ENCODE assay signal across 17 cellular contexts in the genomic region with DNA sequence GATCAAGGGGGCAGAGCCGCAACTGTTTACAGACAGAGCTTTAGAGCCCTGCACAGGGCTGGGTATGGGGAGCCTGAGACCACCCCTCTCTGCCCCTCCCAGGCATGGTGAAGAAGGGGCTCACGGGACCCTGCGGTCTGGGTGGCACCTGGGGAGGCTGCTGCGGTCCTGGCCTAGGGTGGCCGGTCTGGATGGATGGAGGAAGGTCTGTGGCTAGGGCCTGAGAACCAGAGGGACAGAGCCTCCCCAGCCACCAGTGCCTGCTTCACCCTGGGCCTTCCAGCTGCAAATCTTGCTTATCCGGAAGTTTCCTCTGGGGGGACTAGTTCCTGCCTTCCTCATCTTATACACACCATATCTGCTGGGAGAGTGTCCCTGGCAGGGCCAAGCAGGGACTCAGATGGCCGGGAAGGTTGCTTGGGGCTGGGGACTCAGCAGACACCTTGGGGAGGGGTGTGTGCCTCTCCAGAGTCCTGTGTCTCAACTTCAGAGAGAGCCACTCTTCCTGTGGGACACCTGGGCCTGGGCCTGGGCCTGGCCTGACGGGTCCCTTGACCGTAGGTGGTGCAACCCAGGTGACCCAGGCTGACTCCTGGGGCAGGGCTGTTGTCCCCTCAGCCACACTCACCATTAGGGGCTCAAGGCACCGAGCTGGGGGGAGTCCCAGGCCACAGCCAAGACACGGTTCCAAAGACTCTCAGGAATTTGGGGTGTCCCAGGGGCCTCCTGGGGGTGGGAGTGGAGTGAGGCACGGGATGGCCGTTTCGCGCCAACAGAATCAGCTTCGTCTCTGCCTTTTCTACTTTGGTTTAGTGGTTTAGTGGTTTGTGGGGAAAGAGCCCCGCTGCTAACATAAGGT. TPM values are rescaled to one million over a fixed set of nuclear protein-coding genes. Genes with fewer than 3 reads are reported as not detected.
"Had no signal": no experiment of that assay in that cellular context is flagged by ENCODE, and none has a peak within 500 bp of the region (broad histone marks: within the 10 kb centered on the region; RNA-seq: fewer than 3 reads in every experiment).

No MANE protein-coding gene starts in this region.

- DNase-seq: activated CD4-positive, CD25-positive, alpha-beta regulatory T cell; activated naive CD8-positive, alpha-beta T cell treated with anti-CD3 and anti-CD28 coated beads, Interleukin-2, amount 10 ng/mL, durations not matched to agents 7 days and 5 days; activated T-cell treated with anti-CD3 and anti-CD28 coated beads, Interleukin-2, amount 50 U/mL, for 24 hours; colonic mucosa; effector CD4-positive, alpha-beta T cell; heart right ventricle; left ventricle myocardium inferior; mesendoderm; stimulated activated CD4-positive, alpha-beta T cell treated with anti-CD3 and anti-CD28 coated beads, Interleukin-2, amount 100 ng/mL, for 48 hours; stimulated activated CD8-positive, alpha-beta memory T cell treated with anti-CD3 and anti-CD28 coated beads, Interleukin-4, amount 100 ng/mL, for 48 hours; T-helper 17 cell had no signal

- H3K9me3 ChIP-seq: colonic mucosa, heart right ventricle, left ventricle myocardium inferior, tibial artery had no signal

- H3K4me3 Mint-ChIP-seq: activated naive CD8-positive, alpha-beta T cell treated with anti-CD3 and anti-CD28 coated beads, Interleukin-2, amount 10 ng/mL, durations not matched to agents 7 days and 5 days; activated T-cell treated with anti-CD3 and anti-CD28 coated beads, Interleukin-2, amount 50 U/mL, for 24 hours; T-helper 17 cell had no signal

- ATAC-seq: heart right ventricle, T-helper 17 cell had no signal

- H3K27ac ChIP-seq: colonic mucosa, heart right ventricle, left ventricle myocardium inferior, tibial artery had no signal

- H3K36me3 ChIP-seq: colonic mucosa, heart right ventricle, left ventricle myocardium inferior, tibial artery had no signal

- H3K27ac Mint-ChIP-seq: activated naive CD8-positive, alpha-beta T cell treated with anti-CD3 and anti-CD28 coated beads, Interleukin-2, amount 10 ng/mL, durations not matched to agents 7 days and 5 days; activated T-cell treated with anti-CD3 and anti-CD28 coated beads, Interleukin-2, amount 50 U/mL, for 24 hours; progenitor cell of endocrine pancreas; T-helper 17 cell had no signal

- H3K27me3 Mint-ChIP-seq: progenitor cell of endocrine pancreas had no signal

- H3K4me3 ChIP-seq: colonic mucosa, heart right ventricle, left ventricle myocardium inferior, tibial artery had no signal

- H3K36me3 Mint-ChIP-seq: activated naive CD8-positive, alpha-beta T cell treated with anti-CD3 and anti-CD28 coated beads, Interleukin-2, amount 10 ng/mL, durations not matched to agents 7 days and 5 days had no signal

- H3K4me1 ChIP-seq: colonic mucosa, heart right ventricle, left ventricle myocardium inferior had no signal

- H3K27me3 ChIP-seq: colonic mucosa had no signal

- H3K9me3 Mint-ChIP-seq: activated naive CD8-positive, alpha-beta T cell treated with anti-CD3 and anti-CD28 coated beads, Interleukin-2, amount 10 ng/mL, durations not matched to agents 7 days and 5 days; activated T-cell treated with anti-CD3 and anti-CD28 coated beads, Interleukin-2, amount 50 U/mL, for 24 hours had no signal

RNA-seq across cellular contexts. Expression of a gene that starts 52.0 kb away (rescaled TPM):
- total RNA-seq: activated naive CD8-positive, alpha-beta T cell treated with anti-CD3 and anti-CD28 coated beads, Interleukin-2, amount 10 ng/mL, durations not matched to agents 7 days and 5 days; aorta; bronchial epithelial cell; colonic mucosa; endothelial cell of umbilical vein; heart right ventricle; left ventricle myocardium inferior; myocyte; progenitor cell of endocrine pancreas; T-helper 17 cell had no signal
